ENCODE assay signal across 29 cellular contexts in the genomic region with DNA sequence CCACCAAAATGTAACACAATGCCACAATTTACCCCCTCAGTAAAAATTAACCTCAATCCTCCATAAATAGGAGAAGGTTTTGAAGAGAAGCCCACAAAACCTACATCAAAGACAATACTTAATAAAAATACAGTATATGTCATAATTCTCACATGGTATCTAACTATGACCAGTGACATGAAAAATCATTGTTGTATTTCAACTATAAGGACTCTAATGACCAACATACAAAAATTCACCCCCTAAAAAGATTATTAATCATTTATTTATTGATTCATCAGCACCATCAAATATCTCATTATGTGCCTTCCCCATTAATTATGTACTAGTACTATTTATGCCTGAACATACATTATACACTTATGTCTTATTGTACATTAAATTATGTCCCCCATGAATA.
"Had no signal": no experiment of that assay in that cellular context is flagged by ENCODE, and none has a peak within 500 bp of the region (broad histone marks: within the 10 kb centered on the region; RNA-seq: fewer than 3 reads in every experiment).

No MANE protein-coding gene starts in this region.

- H3K4me3 ChIP-seq: stomach, suprapubic skin, testis, thoracic aorta, thyroid gland, tibial artery, tibial nerve, transverse colon, upper lobe of left lung, upper lobe of right lung, uterus, vagina had no signal

- H3K27me3 ChIP-seq: stomach, suprapubic skin, testis, tibial artery, tibial nerve, transverse colon, upper lobe of left lung, upper lobe of right lung, uterus, vagina had no signal

- ATAC-seq: stimulated activated effector memory CD8-positive, alpha-beta T cell treated with anti-CD3 and anti-CD28 coated beads, Interleukin-12 subunit alpha, Interleukin-12 subunit beta, amount 100 ng/mL, for 72 hours; stimulated activated memory B cell treated with anti-CD40 and anti-IgM and Interleukin-4, amounts not matched to agents 10 μg/mL and 1 μg/mL and 100 μg/mL, for 72 hours; stimulated activated naive B cell treated with anti-CD40 and anti-IgM and Interleukin-4, amounts not matched to agents 10 μg/mL and 1 μg/mL and 100 μg/mL, for 72 hours; stimulated activated naive CD8-positive, alpha-beta T cell treated with anti-CD3 and anti-CD28 coated beads, Interleukin-15, amount 100 ng/mL, for 72 hours; stimulated activated naive CD8-positive, alpha-beta T cell treated with anti-CD3 and anti-CD28 coated beads, Interleukin-15, Interleukin-2, amounts not matched to agents 100 U/mL and 50 U/mL, for 24 hours; upper lobe of right lung had no signal

- H3K4me1 ChIP-seq: stomach, suprapubic skin, testis, thyroid gland, tibial artery, tibial nerve, transverse colon, upper lobe of left lung, upper lobe of right lung, uterus, vagina had no signal

- H3K36me3 Mint-ChIP-seq: stimulated activated effector memory CD8-positive, alpha-beta T cell treated with anti-CD3 and anti-CD28 coated beads, Interleukin-12 subunit alpha, Interleukin-12 subunit beta, amount 100 ng/mL, for 72 hours; stimulated activated memory B cell treated with anti-CD40 and anti-IgM and Interleukin-4, amounts not matched to agents 10 μg/mL and 1 μg/mL and 100 μg/mL, for 72 hours; stimulated activated naive B cell treated with anti-CD40 and anti-IgM and Interleukin-4, amounts not matched to agents 10 μg/mL and 1 μg/mL and 100 μg/mL, for 72 hours; type B pancreatic cell had no signal

- H3K4me3 Mint-ChIP-seq: stimulated activated effector memory CD8-positive, alpha-beta T cell treated with anti-CD3 and anti-CD28 coated beads, Interleukin-12 subunit alpha, Interleukin-12 subunit beta, amount 100 ng/mL, for 72 hours; stimulated activated memory B cell treated with anti-CD40 and anti-IgM and Interleukin-4, amounts not matched to agents 10 μg/mL and 1 μg/mL and 100 μg/mL, for 72 hours; stimulated activated naive B cell treated with anti-CD40 and anti-IgM and Interleukin-4, amounts not matched to agents 10 μg/mL and 1 μg/mL and 100 μg/mL, for 72 hours; stimulated activated naive CD8-positive, alpha-beta T cell treated with anti-CD3 and anti-CD28 coated beads, Interleukin-15, amount 100 ng/mL, for 72 hours; stimulated activated naive CD8-positive, alpha-beta T cell treated with anti-CD3 and anti-CD28 coated beads, Interleukin-15, Interleukin-2, amounts not matched to agents 100 ng/mL and 50 ng/mL, for 24 hours; type B pancreatic cell had no signal

- H3K4me1 Mint-ChIP-seq: stimulated activated effector memory CD8-positive, alpha-beta T cell treated with anti-CD3 and anti-CD28 coated beads, Interleukin-12 subunit alpha, Interleukin-12 subunit beta, amount 100 ng/mL, for 72 hours; stimulated activated memory B cell treated with anti-CD40 and anti-IgM and Interleukin-4, amounts not matched to agents 10 μg/mL and 1 μg/mL and 100 μg/mL, for 72 hours; stimulated activated naive B cell treated with anti-CD40 and anti-IgM and Interleukin-4, amounts not matched to agents 10 μg/mL and 1 μg/mL and 100 μg/mL, for 72 hours; stimulated activated naive CD8-positive, alpha-beta T cell treated with anti-CD3 and anti-CD28 coated beads, Interleukin-15, amount 100 ng/mL, for 72 hours had no signal

- H3K9me3 Mint-ChIP-seq: stimulated activated effector memory CD8-positive, alpha-beta T cell treated with anti-CD3 and anti-CD28 coated beads, Interleukin-12 subunit alpha, Interleukin-12 subunit beta, amount 100 ng/mL, for 72 hours; stimulated activated memory B cell treated with anti-CD40 and anti-IgM and Interleukin-4, amounts not matched to agents 10 μg/mL and 1 μg/mL and 100 μg/mL, for 72 hours; stimulated activated naive B cell treated with anti-CD40 and anti-IgM and Interleukin-4, amounts not matched to agents 10 μg/mL and 1 μg/mL and 100 μg/mL, for 72 hours; stimulated activated naive CD8-positive, alpha-beta T cell treated with anti-CD3 and anti-CD28 coated beads, Interleukin-15, amount 100 ng/mL, for 72 hours; stimulated activated naive CD8-positive, alpha-beta T cell treated with anti-CD3 and anti-CD28 coated beads, Interleukin-15, Interleukin-2, amounts not matched to agents 100 ng/mL and 50 ng/mL, for 24 hours; type B pancreatic cell had no signal

- H3K9me3 ChIP-seq: suprapubic skin, testis, thoracic aorta, thyroid gland, tibial nerve, transverse colon, upper lobe of left lung, upper lobe of right lung, uterus, vagina had no signal

- DNase-seq: stimulated activated CD4-positive, alpha-beta T cell treated with anti-CD3 and anti-CD28 coated beads, Interleukin-2, amount 100 ng/mL, for 48 hours; stimulated activated CD4-positive, alpha-beta T cell treated with anti-CD3 and anti-CD28 coated beads, Interleukin-4, amount 100 ng/mL, for 1 hour; stimulated activated CD4-positive, alpha-beta T cell treated with anti-CD3 and anti-CD28 coated beads, Interleukin-4, amount 100 ng/mL, for 24 hours; stimulated activated CD4-positive, alpha-beta T cell treated with anti-CD3 and anti-CD28 coated beads, Interleukin-4, amount 100 ng/mL, for 4 hours; stimulated activated CD8-positive, alpha-beta memory T cell treated with anti-CD3 and anti-CD28 coated beads, Interleukin-4, amount 100 ng/mL, for 48 hours; stimulated activated naive B cell treated with anti-CD40 and anti-IgM and Interleukin-4, amounts not matched to agents 10 μg/mL and 1 μg/mL and 100 μg/mL, for 72 hours; stimulated activated naive CD4-positive, alpha-beta T cell; stimulated activated naive CD4-positive, alpha-beta T cell treated with Interleukin-2 at 50 U/mL for 16 hours; stimulated activated naive CD8-positive, alpha-beta T cell treated with anti-CD3 and anti-CD28 coated beads, Interleukin-15, amount 100 ng/mL, for 72 hours; stimulated activated naive CD8-positive, alpha-beta T cell treated with anti-CD3 and anti-CD28 coated beads, Interleukin-15, Interleukin-2, amounts not matched to agents 100 U/mL and 50 U/mL, for 24 hours; stomach; substantia nigra; testis; thyroid gland; tibial artery; transverse colon; trophoblast cell; upper lobe of left lung; upper lobe of right lung; uterus had no signal

- H3K27me3 Mint-ChIP-seq: stimulated activated memory B cell treated with anti-CD40 and anti-IgM and Interleukin-4, amounts not matched to agents 10 μg/mL and 1 μg/mL and 100 μg/mL, for 72 hours; stimulated activated naive B cell treated with anti-CD40 and anti-IgM and Interleukin-4, amounts not matched to agents 10 μg/mL and 1 μg/mL and 100 μg/mL, for 72 hours; stimulated activated naive CD8-positive, alpha-beta T cell treated with anti-CD3 and anti-CD28 coated beads, Interleukin-15, amount 100 ng/mL, for 72 hours; stimulated activated naive CD8-positive, alpha-beta T cell treated with anti-CD3 and anti-CD28 coated beads, Interleukin-15, Interleukin-2, amounts not matched to agents 100 ng/mL and 50 ng/mL, for 24 hours; type B pancreatic cell had no signal

- FAIRE-seq: urothelium cell line had no signal

- H3K27ac ChIP-seq: stomach, suprapubic skin, testis, thoracic aorta, thyroid gland, tibial artery, tibial nerve, transverse colon, upper lobe of left lung, upper lobe of right lung, uterus, vagina had no signal

- H3K36me3 ChIP-seq: stomach, suprapubic skin, thoracic aorta, thyroid gland, tibial artery, tibial nerve, transverse colon, upper lobe of left lung, upper lobe of right lung, uterus, vagina had no signal
